ENCODE assay signal across 28 cellular contexts in genomic region chr14:21861153-21861552, GRCh38.
DNase-seq lines count a peak whose midpoint lies in the region; ATAC-seq, FAIRE-seq and TF ChIP-seq lines count a peak whose summit lies in the region.
"Had no signal": no experiment of that assay in that cellular context is flagged by ENCODE, and none has a peak within 500 bp of the region (broad histone marks: within the 10 kb centered on the region; RNA-seq: fewer than 3 reads in every experiment).

No MANE protein-coding gene starts in this region.

- H3K27ac Mint-ChIP-seq in activated CD8-positive, alpha-beta memory T cell treated with anti-CD3 and anti-CD28 coated beads, Interleukin-2, amount 10 ng/mL, durations not matched to agents 7 days and 5 days, result peak overlapping the region; percentile 77
- H3K27ac Mint-ChIP-seq in CD8-positive, alpha-beta T cell, result peak overlapping the region; percentile 8
- H3K27ac Mint-ChIP-seq in activated T-helper 17 cell treated with anti-CD3 and anti-CD28 coated beads, Interleukin-2, amount 50 U/mL, for 72 hours, result no peak overlapping the region
- H3K27ac Mint-ChIP-seq in naive thymus-derived CD8-positive, alpha-beta T cell, result peak overlapping the region in 6 of 10 donors; percentile 37 to 86 (median 72)
- H3K27ac Mint-ChIP-seq: B cell; brain; H9; natural killer cell treated with Interleukin-12 subunit alpha and Interleukin-12 subunit beta and Interleukin-15 and Interleukin-18, amount 100 ng/mL, for 72 hours; WTC11 had no signal

- H3K4me1 Mint-ChIP-seq in activated CD8-positive, alpha-beta memory T cell treated with anti-CD3 and anti-CD28 coated beads, Interleukin-2, amount 10 ng/mL, durations not matched to agents 7 days and 5 days, result peaks cover 5% of the 10 kb centered on the region
- H3K4me1 Mint-ChIP-seq in CD8-positive, alpha-beta T cell (ENCODE audit: low read depth), result peaks cover 12% of the 10 kb centered on the region
- H3K4me1 Mint-ChIP-seq in activated T-helper 17 cell treated with anti-CD3 and anti-CD28 coated beads, Interleukin-2, amount 50 U/mL, for 72 hours, result no peaks in the 10 kb centered on the region
- H3K4me1 Mint-ChIP-seq in naive thymus-derived CD8-positive, alpha-beta T cell, result peaks cover 3 to 15% (median 4%) of the 10 kb centered on the region in 4 donors
- H3K4me1 Mint-ChIP-seq: B cell, brain, H9, WTC11 had no signal

- H3K36me3 Mint-ChIP-seq in activated CD8-positive, alpha-beta memory T cell treated with anti-CD3 and anti-CD28 coated beads, Interleukin-2, amount 10 ng/mL, durations not matched to agents 7 days and 5 days, result peaks cover 2% of the 10 kb centered on the region
- H3K36me3 Mint-ChIP-seq in CD8-positive, alpha-beta T cell, result no peaks in the 10 kb centered on the region
- H3K36me3 Mint-ChIP-seq in activated T-helper 17 cell treated with anti-CD3 and anti-CD28 coated beads, Interleukin-2, amount 50 U/mL, for 72 hours (ENCODE audit: low read depth), result peaks cover 38% of the 10 kb centered on the region
- H3K36me3 Mint-ChIP-seq in naive thymus-derived CD8-positive, alpha-beta T cell, result peaks cover 0 to 2% (median 0%) of the 10 kb centered on the region in 3 donors
- H3K36me3 Mint-ChIP-seq: brain; natural killer cell treated with Interleukin-12 subunit alpha and Interleukin-12 subunit beta and Interleukin-15 and Interleukin-18, amount 100 ng/mL, for 72 hours; WTC11 had no signal

- no peak for DNase-seq in activated CD8-positive, alpha-beta memory T cell treated with anti-CD3 and anti-CD28 coated beads, Interleukin-2, amount 10 ng/mL, durations not matched to agents 7 days and 5 days
- DNase-seq in activated CD8-positive, alpha-beta memory T cell treated with anti-CD3 and anti-CD28 coated beads for 24 hours, result no peak
- DNase-seq in CD8-positive, alpha-beta T cell, result no peak
- DNase-seq in naive thymus-derived CD8-positive, alpha-beta T cell, result no peak
- no peak for DNase-seq in iPS-NIHi7 (ENCODE audit: extremely low spot score)
- DNase-seq in urothelium cell line (ENCODE audit: low spot score), result no peak
- DNase-seq in mucosa of descending colon, result no peak
- DNase-seq: amniotic stem cell; DMS53; H9; KG1; lower lobe of right lung; NCI-H1105 treated with DMSO at 0.1 percent for 48 hours; NCI-H187 treated with DMSO at 0.1 percent for 48 hours; NCI-H2171 treated with DMSO at 0.1 percent for 48 hours; NCI-H510A; psoas muscle; stimulated activated CD8-positive, alpha-beta memory T cell treated with anti-CD3 and anti-CD28 coated beads, Interleukin-4, amount 100 ng/mL, for 48 hours; tibial artery had no signal

- H3K9me3 ChIP-seq in CD8-positive, alpha-beta T cell (ENCODE audit: low read length), result no peaks in the 10 kb centered on the region
- H3K9me3 ChIP-seq in mucosa of descending colon, result no peaks in the 10 kb centered on the region
- H3K9me3 ChIP-seq: gastroesophageal sphincter, lower lobe of right lung, psoas muscle, tibial artery had no signal

- H3K36me3 ChIP-seq in CD8-positive, alpha-beta T cell (ENCODE audit: insufficient read depth, low read length), result no peaks in the 10 kb centered on the region
- H3K36me3 ChIP-seq in mucosa of descending colon (ENCODE audit: low read depth), result no peaks in the 10 kb centered on the region
- H3K36me3 ChIP-seq: gastroesophageal sphincter, lower lobe of right lung, tibial artery had no signal

- H3K4me3 ChIP-seq in CD8-positive, alpha-beta T cell (ENCODE audit: low read depth, low read length), result no peak overlapping the region
- no peak overlapping the region for H3K4me3 ChIP-seq in mucosa of descending colon
- H3K4me3 ChIP-seq: gastroesophageal sphincter, lower lobe of right lung, psoas muscle, tibial artery had no signal

- peak; percentile 52 for ATAC-seq in activated CD8-positive, alpha-beta memory T cell treated with anti-CD3 and anti-CD28 coated beads, Interleukin-2, amount 10 ng/mL, durations not matched to agents 7 days and 5 days
- no peak for ATAC-seq in CD8-positive, alpha-beta T cell
- peak; percentile 71 for ATAC-seq in activated T-helper 17 cell treated with anti-CD3 and anti-CD28 coated beads, Interleukin-2, amount 50 U/mL, for 72 hours (replicated peaks)
- ATAC-seq in naive thymus-derived CD8-positive, alpha-beta T cell, result peak in 1 of 2 donors; percentile 40
- ATAC-seq in mucosa of descending colon, result no peak
- ATAC-seq: gastroesophageal sphincter; lower lobe of right lung; natural killer cell treated with Interleukin-12 subunit alpha and Interleukin-12 subunit beta and Interleukin-15 and Interleukin-18, amount 100 ng/mL, for 72 hours; psoas muscle; sciatic nerve; WTC11 had no signal

- H3K4me1 ChIP-seq in CD8-positive, alpha-beta T cell (ENCODE audit: insufficient read depth, low read length), result no peaks in the 10 kb centered on the region
- H3K4me1 ChIP-seq in mucosa of descending colon (ENCODE audit: low read depth), result no peaks in the 10 kb centered on the region
- H3K4me1 ChIP-seq: gastroesophageal sphincter, lower lobe of right lung, psoas muscle, tibial artery had no signal

- intact Hi-C loops in CD8-positive, alpha-beta T cell (cut with DNase I, micrococcal nuclease), result loop anchor here (2.0 to 10.0 kb wide), 2 partner anchors 644 to 696 kb away; no protein-coding TSS in a partner anchor
- intact Hi-C loops in mucosa of descending colon (cut with DNase I, micrococcal nuclease), result no loop called here

- H3K27me3 ChIP-seq in CD8-positive, alpha-beta T cell (ENCODE audit: insufficient read depth, low read length), result no peaks in the 10 kb centered on the region
- H3K27me3 ChIP-seq: gastroesophageal sphincter, tibial artery had no signal

- TF ChIP-seq CTCF in CD8-positive, alpha-beta T cell (IDR thresholded peaks at IDR 0.05), result no peak
- no peak for TF ChIP-seq CTCF in mucosa of descending colon (IDR thresholded peaks at IDR 0.05)

- peak overlapping the region; percentile 66 for H3K4me3 Mint-ChIP-seq in activated CD8-positive, alpha-beta memory T cell treated with anti-CD3 and anti-CD28 coated beads, Interleukin-2, amount 10 ng/mL, durations not matched to agents 7 days and 5 days
- H3K4me3 Mint-ChIP-seq in CD8-positive, alpha-beta T cell, result peak overlapping the region; percentile 63
- peak overlapping the region; percentile 65 for H3K4me3 Mint-ChIP-seq in activated T-helper 17 cell treated with anti-CD3 and anti-CD28 coated beads, Interleukin-2, amount 50 U/mL, for 72 hours
- H3K4me3 Mint-ChIP-seq in naive thymus-derived CD8-positive, alpha-beta T cell, result peak overlapping the region; percentile 26 to 85 (median 70)
- H3K4me3 Mint-ChIP-seq: B cell; brain; H9; natural killer cell treated with Interleukin-12 subunit alpha and Interleukin-12 subunit beta and Interleukin-15 and Interleukin-18, amount 100 ng/mL, for 72 hours; WTC11 had no signal

- CTCF ChIA-PET in activated CD8-positive, alpha-beta memory T cell treated with anti-CD3 and anti-CD28 coated beads, Interleukin-2, amount 10 ng/mL, durations not matched to agents 7 days and 5 days (lab: Charles Lee), result interaction anchor here (0.9 to 3.3 kb wide), 7 partner anchors 9 to 709 kb away, joined by 3 to 11 read pairs (median 3); no protein-coding TSS in a partner anchor
- CTCF ChIA-PET in CD8-positive, alpha-beta T cell (lab: Charles Lee), result interaction anchor here (0.8 to 4.3 kb wide), 12 partner anchors 8 to 696 kb away, joined by 3 to 36 read pairs (median 4); no protein-coding TSS in a partner anchor

- no peak for FAIRE-seq in urothelium cell line (lab: Jason Lieb, UNC)
- FAIRE-seq: GM12892 had no signal

- H3K27me3 Mint-ChIP-seq in activated CD8-positive, alpha-beta memory T cell treated with anti-CD3 and anti-CD28 coated beads, Interleukin-2, amount 10 ng/mL, durations not matched to agents 7 days and 5 days, result peaks cover 13% of the 10 kb centered on the region
- peaks cover 2% of the 10 kb centered on the region for H3K27me3 Mint-ChIP-seq in CD8-positive, alpha-beta T cell (ENCODE audit: low read depth)
- H3K27me3 Mint-ChIP-seq in activated T-helper 17 cell treated with anti-CD3 and anti-CD28 coated beads, Interleukin-2, amount 50 U/mL, for 72 hours, result peaks cover 7% of the 10 kb centered on the region
- H3K27me3 Mint-ChIP-seq in naive thymus-derived CD8-positive, alpha-beta T cell, result peaks cover 0 to 21% (median 6%) of the 10 kb centered on the region in 5 donors

- no peak overlapping the region for H3K27ac ChIP-seq in CD8-positive, alpha-beta T cell (ENCODE audit: low read depth, low read length)
- H3K27ac ChIP-seq: gastroesophageal sphincter, HL-60, lower lobe of right lung, psoas muscle, tibial artery had no signal

- POLR2A ChIA-PET in CD8-positive, alpha-beta T cell (lab: Charles Lee), result interaction anchor here (1.4 to 3.6 kb wide), 4 partner anchors 8 to 709 kb away, joined by 3 to 23 read pairs (median 4); no protein-coding TSS in a partner anchor
- POLR2A ChIA-PET in naive thymus-derived CD8-positive, alpha-beta T cell (lab: Charles Lee), result interaction anchor here (0.6 to 1.6 kb wide), 8 partner anchors 9 to 709 kb away, joined by 3 to 7 read pairs (median 4); no protein-coding TSS in a partner anchor

- no peaks in the 10 kb centered on the region for H3K9me3 Mint-ChIP-seq in activated CD8-positive, alpha-beta memory T cell treated with anti-CD3 and anti-CD28 coated beads, Interleukin-2, amount 10 ng/mL, durations not matched to agents 7 days and 5 days (ENCODE audit: low read depth)
- no peaks in the 10 kb centered on the region for H3K9me3 Mint-ChIP-seq in CD8-positive, alpha-beta T cell
- H3K9me3 Mint-ChIP-seq in activated T-helper 17 cell treated with anti-CD3 and anti-CD28 coated beads, Interleukin-2, amount 50 U/mL, for 72 hours, result no peaks in the 10 kb centered on the region
- H3K9me3 Mint-ChIP-seq in naive thymus-derived CD8-positive, alpha-beta T cell, result no peaks in the 10 kb centered on the region
- H3K9me3 Mint-ChIP-seq: brain; H9; natural killer cell treated with Interleukin-12 subunit alpha and Interleukin-12 subunit beta and Interleukin-15 and Interleukin-18, amount 100 ng/mL, for 72 hours; WTC11 had no signal

Comparison
In these comparisons a context has a peak if more than half of its experiments do, and no peak if none do; other contexts are left out.
1. ATAC-seq: peak in activated CD8-positive, alpha-beta memory T cell treated with anti-CD3 and anti-CD28 coated beads, Interleukin-2, amount 10 ng/mL, durations not matched to agents 7 days and 5 days (single experiment) and activated T-helper 17 cell treated with anti-CD3 and anti-CD28 coated beads, Interleukin-2, amount 50 U/mL, for 72 hours (single experiment); none in CD8-positive, alpha-beta T cell (single experiment) and mucosa of descending colon (single experiment).
2. intact Hi-C loops: an anchor here in CD8-positive, alpha-beta T cell (2.0 to 10.0 kb wide); none called in mucosa of descending colon.
3. Peak in every context shown above with its lines, with median percentiles within 50 percentile points of each other: H3K4me3 Mint-ChIP-seq.